25 cellular contexts compared by ENCODE assay signal in the genomic region with DNA sequence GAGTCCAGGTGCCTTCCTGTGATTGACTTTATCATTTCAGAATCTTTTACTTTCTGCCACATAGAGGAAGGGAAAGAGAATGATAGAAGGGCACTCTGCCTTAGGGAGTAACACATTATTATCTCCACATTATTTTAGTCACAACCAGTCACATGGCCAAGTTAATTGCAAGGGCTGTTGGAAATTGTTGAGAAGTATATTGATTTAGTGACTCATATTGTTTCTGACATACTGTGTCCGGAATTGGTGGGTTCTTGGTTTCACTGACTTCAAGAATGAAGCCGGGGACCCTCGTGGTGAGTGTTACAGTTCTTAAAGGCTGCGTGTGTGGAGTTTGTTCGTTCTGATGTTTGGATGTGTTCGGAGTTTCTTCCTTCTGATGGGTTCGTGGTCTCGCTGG. TPM values are rescaled to one million over a fixed set of nuclear protein-coding genes. Genes with fewer than 3 reads are reported as not detected.
"Had no signal": no experiment of that assay in that cellular context is flagged by ENCODE, and none has a peak within 500 bp of the region (broad histone marks: within the 10 kb centered on the region; RNA-seq: fewer than 3 reads in every experiment).

No MANE protein-coding gene starts in this region.

- H3K36me3 ChIP-seq: brain microvascular endothelial cell, cardiac muscle cell, MG63, Peyer's patch, SJSA1, WERI-Rb-1 had no signal

- H3K27me3 ChIP-seq: brain microvascular endothelial cell, cardiac muscle cell, MG63, Peyer's patch had no signal

- H3K27ac ChIP-seq: brain microvascular endothelial cell, cardiac muscle cell, Peyer's patch, SJSA1, WERI-Rb-1 had no signal

- H3K4me3 ChIP-seq: cardiac muscle cell, MG63, Peyer's patch, SJSA1 had no signal

- ATAC-seq: activated CD4-positive, alpha-beta T cell treated with anti-CD3 and anti-CD28 coated beads for 36 hours; activated T-helper 17 cell treated with anti-CD3 and anti-CD28 coated beads, Interleukin-2, amount 50 U/mL, for 72 hours had no signal

- DNase-seq: activated CD4-positive, alpha-beta memory T cell treated with anti-CD3 and anti-CD28 coated beads, Interleukin-2, amount 10 ng/mL, durations not matched to agents 7 days and 5 days; activated CD4-positive, alpha-beta T cell treated with anti-CD3 and anti-CD28 coated beads for 36 hours; activated CD4-positive, alpha-beta T cell treated with anti-CD3 and anti-CD28 coated beads, Interleukin-2, amount 50 U/mL, for 1 hour; activated gamma-delta T cell treated with Interleukin-2 at 50 U/mL for 16 hours; activated naive CD4-positive, alpha-beta T cell treated with anti-CD3 and anti-CD28 coated beads, Interleukin-2, amount 10 ng/mL, durations not matched to agents 7 days and 5 days; activated naive CD8-positive, alpha-beta T cell treated with anti-CD3 and anti-CD28 coated beads for 36 hours; activated T-cell treated with anti-CD3 and anti-CD28 coated beads for 4 hours; activated T-cell treated with anti-CD3 and anti-CD28 coated beads, Interleukin-2, amount 50 U/mL, for 48 hours; brain microvascular endothelial cell; MG63; NCI-H1105 treated with DMSO at 0.1 percent for 48 hours; NCI-H1436 treated with DMSO at 0.1 percent for 48 hours; NCI-H187; NCI-H510A treated with DMSO at 0.1 percent for 48 hours; OCI-M1; Peyer's patch; SHP77; T-helper 1 cell; WERI-Rb-1 had no signal

- H3K4me1 ChIP-seq: Peyer's patch had no signal

- H3K9me3 ChIP-seq: MG63, Peyer's patch, SJSA1 had no signal

RNA-seq across cellular contexts. Expression of gene OR51B4, which starts 8.7 kb away (rescaled TPM):
- total RNA-seq: activated CD4-positive, alpha-beta memory T cell treated with anti-CD3 and anti-CD28 coated beads, Interleukin-2, amount 10 ng/mL, durations not matched to agents 7 days and 5 days; activated CD4-positive, alpha-beta T cell treated with anti-CD3 and anti-CD28 coated beads for 36 hours; activated CD8-positive, alpha-beta memory T cell treated with anti-CD3 and anti-CD28 coated beads for 36 hours; activated naive CD8-positive, alpha-beta T cell treated with anti-CD3 and anti-CD28 coated beads for 36 hours; activated T-helper 17 cell treated with anti-CD3 and anti-CD28 coated beads, Interleukin-2, amount 50 U/mL, for 72 hours; Peyer's patch; SJSA1; T-helper 2 cell treated with Interferon-gamma antibody and Interleukin-4, amounts not matched to agents 100 ng/mL and 5 ng/mL, for 36 hours had no signal
- polyA plus RNA-seq: adipose tissue had no signal

RNA-seq across cellular contexts. Expression of gene HBE1, which starts 23.3 kb away (rescaled TPM):
- total RNA-seq: activated CD4-positive, alpha-beta memory T cell treated with anti-CD3 and anti-CD28 coated beads, Interleukin-2, amount 10 ng/mL, durations not matched to agents 7 days and 5 days; activated CD4-positive, alpha-beta T cell treated with anti-CD3 and anti-CD28 coated beads for 36 hours; activated CD8-positive, alpha-beta memory T cell treated with anti-CD3 and anti-CD28 coated beads for 36 hours; activated naive CD8-positive, alpha-beta T cell treated with anti-CD3 and anti-CD28 coated beads for 36 hours; activated T-helper 17 cell treated with anti-CD3 and anti-CD28 coated beads, Interleukin-2, amount 50 U/mL, for 72 hours; Peyer's patch; SJSA1; T-helper 2 cell treated with Interferon-gamma antibody and Interleukin-4, amounts not matched to agents 100 ng/mL and 5 ng/mL, for 36 hours had no signal

RNA-seq across cellular contexts. Expression of gene OR51B2, which starts 31.1 kb away (rescaled TPM):
- total RNA-seq: activated CD4-positive, alpha-beta memory T cell treated with anti-CD3 and anti-CD28 coated beads, Interleukin-2, amount 10 ng/mL, durations not matched to agents 7 days and 5 days; activated CD4-positive, alpha-beta T cell treated with anti-CD3 and anti-CD28 coated beads for 36 hours; activated CD8-positive, alpha-beta memory T cell treated with anti-CD3 and anti-CD28 coated beads for 36 hours; activated naive CD8-positive, alpha-beta T cell treated with anti-CD3 and anti-CD28 coated beads for 36 hours; Peyer's patch; SJSA1; T-helper 2 cell treated with Interferon-gamma antibody and Interleukin-4, amounts not matched to agents 100 ng/mL and 5 ng/mL, for 36 hours had no signal
- polyA plus RNA-seq: adipose tissue, cardiac muscle cell had no signal

RNA-seq across cellular contexts. Expression of gene HBG2, which starts 38.4 kb away (rescaled TPM):
- total RNA-seq: activated CD4-positive, alpha-beta memory T cell treated with anti-CD3 and anti-CD28 coated beads, Interleukin-2, amount 10 ng/mL, durations not matched to agents 7 days and 5 days; activated CD4-positive, alpha-beta T cell treated with anti-CD3 and anti-CD28 coated beads for 36 hours; activated CD8-positive, alpha-beta memory T cell treated with anti-CD3 and anti-CD28 coated beads for 36 hours; activated naive CD8-positive, alpha-beta T cell treated with anti-CD3 and anti-CD28 coated beads for 36 hours; activated T-helper 17 cell treated with anti-CD3 and anti-CD28 coated beads, Interleukin-2, amount 50 U/mL, for 72 hours; cardiac muscle cell; Peyer's patch; SJSA1; T-helper 2 cell treated with Interferon-gamma antibody and Interleukin-4, amounts not matched to agents 100 ng/mL and 5 ng/mL, for 36 hours had no signal
- polyA plus RNA-seq: adipose tissue, cardiac muscle cell had no signal

RNA-seq across cellular contexts. Expression of gene HBG1, which starts 43.4 kb away (rescaled TPM):
- total RNA-seq: activated CD4-positive, alpha-beta memory T cell treated with anti-CD3 and anti-CD28 coated beads, Interleukin-2, amount 10 ng/mL, durations not matched to agents 7 days and 5 days; activated CD4-positive, alpha-beta T cell treated with anti-CD3 and anti-CD28 coated beads for 36 hours; activated CD8-positive, alpha-beta memory T cell treated with anti-CD3 and anti-CD28 coated beads for 36 hours; activated naive CD8-positive, alpha-beta T cell treated with anti-CD3 and anti-CD28 coated beads for 36 hours; activated T-helper 17 cell treated with anti-CD3 and anti-CD28 coated beads, Interleukin-2, amount 50 U/mL, for 72 hours; cardiac muscle cell; Peyer's patch; SJSA1; T-helper 2 cell treated with Interferon-gamma antibody and Interleukin-4, amounts not matched to agents 100 ng/mL and 5 ng/mL, for 36 hours had no signal
- polyA plus RNA-seq: adipose tissue, cardiac muscle cell had no signal
